1 cellular context compared by ENCODE assay signal in the genomic region with DNA sequence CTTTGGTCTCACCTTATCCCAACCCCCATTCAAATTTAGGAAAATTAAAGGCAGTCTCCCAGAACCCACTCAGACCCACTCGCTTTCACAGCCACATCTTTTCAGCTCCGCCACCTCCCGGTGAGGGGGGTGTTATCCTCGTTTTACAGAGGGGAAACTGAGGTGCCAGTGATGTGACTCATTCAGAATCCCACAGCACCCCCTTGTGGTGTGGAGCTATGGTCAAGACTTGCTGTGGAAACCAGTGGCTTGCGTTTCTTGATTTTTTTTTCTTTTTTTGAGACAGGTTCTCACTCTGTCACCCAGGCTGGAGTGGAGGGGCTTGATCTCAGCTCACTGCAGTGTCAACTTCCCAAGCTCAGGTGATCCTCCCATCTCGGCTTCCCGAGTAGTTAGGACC.
TF ChIP-seq lines count a peak whose summit lies in the region.

No MANE protein-coding gene starts in this region.

TF ChIP-seq in liver, 16 proteins besides CTCF, POLR2A, EP300 and RAD21 (continued from another document):
- no peak for TF ChIP-seq ZBTB33 (IDR thresholded peaks at IDR 0.05)
